In the genomic region with DNA sequence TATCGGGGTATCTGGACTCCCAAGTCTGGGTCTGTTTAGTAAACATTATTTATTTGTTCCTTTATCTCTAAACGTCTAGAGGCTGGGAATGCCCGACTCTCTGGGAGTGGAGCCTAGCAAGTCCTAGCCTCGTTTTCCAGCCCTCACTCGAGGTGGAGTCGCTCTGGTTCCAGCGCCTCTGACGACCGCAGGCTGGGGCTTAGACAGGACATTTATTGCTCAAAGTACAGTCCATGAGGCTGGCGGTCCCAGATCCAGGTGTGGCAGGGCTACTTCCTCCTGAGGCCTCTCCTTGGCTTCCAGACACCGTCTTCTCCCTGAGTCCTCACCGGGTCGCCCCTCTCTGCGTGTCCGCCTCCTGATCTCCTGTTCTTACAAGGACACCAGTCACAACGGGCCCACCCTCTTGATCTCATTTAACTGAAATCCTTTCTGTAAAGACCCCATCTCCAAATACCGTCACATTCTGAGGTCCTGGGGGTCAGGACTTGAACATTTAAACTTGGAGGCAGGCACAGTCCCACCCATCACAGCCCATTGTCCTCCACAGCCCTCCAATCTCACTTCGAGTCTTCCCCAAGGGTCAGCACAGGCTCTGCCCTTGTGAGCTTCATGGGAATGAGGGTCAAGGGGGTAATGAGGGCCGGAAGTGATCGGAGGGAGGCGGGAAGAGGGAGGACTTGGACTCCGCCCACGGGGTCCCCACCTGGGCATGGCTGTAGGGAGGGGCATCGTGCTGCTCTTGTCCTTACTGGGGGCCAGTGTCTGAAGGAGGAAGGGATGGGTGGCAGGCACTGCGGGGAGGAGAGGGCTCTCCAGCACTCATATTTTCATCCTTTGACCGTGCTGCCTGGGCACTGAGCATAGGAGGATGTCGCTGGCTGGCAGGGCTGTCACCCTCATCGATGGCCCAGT, we compare ENCODE assay signal across 19 cellular contexts.
"Had no signal": no experiment of that assay in that cellular context is flagged by ENCODE, and none has a peak within 500 bp of the region (broad histone marks: within the 10 kb centered on the region; RNA-seq: fewer than 3 reads in every experiment).

No MANE protein-coding gene starts in this region.

- DNase-seq: colonic mucosa; dermis blood vessel endothelial cell; esophagus squamous epithelium; foreskin fibroblast; glutamatergic neuron; kidney glomerular epithelial cell; mammary epithelial cell; naive thymus-derived CD8-positive, alpha-beta T cell; sigmoid colon; stimulated activated CD4-positive, alpha-beta T cell treated with anti-CD3 and anti-CD28 coated beads, Interleukin-2, amount 100 ng/mL, for 48 hours; stimulated activated naive CD8-positive, alpha-beta T cell treated with anti-CD3 and anti-CD28 coated beads, Interleukin-15, Interleukin-2, amounts not matched to agents 100 U/mL and 50 U/mL, for 24 hours; tibial artery; upper lobe of left lung; uterus had no signal

- H3K27ac Mint-ChIP-seq: naive thymus-derived CD8-positive, alpha-beta T cell had no signal

- ATAC-seq: gastroesophageal sphincter; left lobe of liver; naive thymus-derived CD8-positive, alpha-beta T cell; stimulated activated naive CD8-positive, alpha-beta T cell treated with anti-CD3 and anti-CD28 coated beads, Interleukin-15, Interleukin-2, amounts not matched to agents 100 U/mL and 50 U/mL, for 24 hours had no signal

- H3K27ac ChIP-seq: colonic mucosa, esophagus squamous epithelium, gastroesophageal sphincter, hepatocyte, neutrophil, sigmoid colon, skin epidermis, tibial artery, upper lobe of left lung, uterus had no signal

- H3K27me3 ChIP-seq: colonic mucosa, upper lobe of left lung, uterus had no signal

- H3K36me3 ChIP-seq: colonic mucosa, esophagus squamous epithelium, gastroesophageal sphincter, neutrophil, sigmoid colon, tibial artery, upper lobe of left lung, uterus had no signal

- H3K4me3 Mint-ChIP-seq: naive thymus-derived CD8-positive, alpha-beta T cell had no signal

- H3K4me1 ChIP-seq: colonic mucosa, esophagus squamous epithelium, gastroesophageal sphincter, sigmoid colon, tibial artery, upper lobe of left lung, uterus had no signal

- H3K36me3 Mint-ChIP-seq: naive thymus-derived CD8-positive, alpha-beta T cell had no signal

- H3K4me2 ChIP-seq: hepatocyte had no signal

- H3K9me3 Mint-ChIP-seq: naive thymus-derived CD8-positive, alpha-beta T cell had no signal

- H3K79me2 ChIP-seq: hepatocyte had no signal

- H2AFZ ChIP-seq: hepatocyte had no signal

- H3K4me1 Mint-ChIP-seq: naive thymus-derived CD8-positive, alpha-beta T cell had no signal

- H3K4me3 ChIP-seq: colonic mucosa, esophagus squamous epithelium, gastroesophageal sphincter, hepatocyte, sigmoid colon, skin epidermis, tibial artery, upper lobe of left lung, uterus had no signal

- H3K9me3 ChIP-seq: colonic mucosa, esophagus squamous epithelium, gastroesophageal sphincter, neutrophil, sigmoid colon, tibial artery, upper lobe of left lung, uterus had no signal
